Comparison of ENCODE assay signal across 26 cellular contexts in the genomic region with DNA sequence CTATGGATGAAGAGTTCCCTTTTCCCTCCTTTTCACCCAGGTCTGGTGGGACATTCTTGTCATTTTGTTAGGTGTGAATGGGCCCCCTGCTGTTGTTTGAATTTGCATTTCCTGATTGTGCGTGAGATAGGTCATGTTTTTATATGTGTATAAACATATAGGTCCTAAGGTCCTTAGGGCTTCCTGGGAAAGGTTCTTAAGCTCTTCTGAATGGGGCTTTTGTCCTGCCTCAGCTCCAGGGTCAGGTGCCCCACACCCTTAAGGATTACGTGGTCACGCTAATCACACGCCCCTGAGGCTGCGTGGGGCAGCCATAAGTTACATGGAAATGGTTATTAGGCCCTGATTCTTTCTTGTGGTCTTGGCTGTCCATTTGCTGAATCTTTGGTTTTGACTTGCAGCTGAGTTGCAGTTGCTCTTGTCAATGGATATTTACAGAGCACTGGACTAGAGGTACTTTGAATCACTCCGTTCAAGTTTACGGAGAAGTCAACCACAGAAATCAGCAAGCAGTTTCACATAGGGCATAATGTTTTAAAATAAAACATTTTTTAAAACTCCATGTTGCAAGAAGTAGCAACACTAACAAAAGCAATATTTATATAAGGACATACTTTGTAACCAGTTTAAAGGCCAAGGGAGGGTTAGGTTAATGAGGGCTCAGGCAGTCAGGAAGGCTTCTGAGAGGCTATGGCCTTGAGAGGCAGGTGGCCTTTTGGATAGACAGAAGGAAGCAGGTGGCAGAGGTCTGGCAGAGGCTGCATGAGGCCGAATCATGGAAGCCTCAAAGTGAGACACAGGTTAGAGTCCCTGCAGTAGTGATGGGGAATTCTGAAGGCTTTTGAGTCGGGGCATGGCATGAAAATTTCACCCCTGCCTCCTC. TPM values are rescaled to one million over a fixed set of nuclear protein-coding genes. Genes with fewer than 3 reads are reported as not detected.
DNase-seq lines count a peak whose midpoint lies in the region; ATAC-seq, FAIRE-seq and TF ChIP-seq lines count a peak whose summit lies in the region.
"Had no signal": no experiment of that assay in that cellular context is flagged by ENCODE, and none has a peak within 500 bp of the region (broad histone marks: within the 10 kb centered on the region; RNA-seq: fewer than 3 reads in every experiment).

No MANE protein-coding gene starts in this region.

- H3K23ac ChIP-seq in H1 (ENCODE audit: insufficient read length), result no peak overlapping the region

- 90% methylated on average over 9 of the region's 9 CpGs; no CpG with 5 or more reads in 1 of the 2 experiments for WGBS in H1 (ENCODE audit: extremely low coverage in 1 of 2, insufficient coverage in 1 of 2, insufficient read length in 1 of 2, insufficient replicate concordance in 2 of 2, low coverage in 1 of 2, low lambda C conversion rate in 2 of 2, missing lambda C conversion rate in 1 of 2), 2 experiments
- WGBS in tibial nerve, 2 donors, result 78 to 84% methylated on average over 9 of the region's 9 CpGs

- H2BK20ac ChIP-seq in H1 (ENCODE audit: low read length), result no peak overlapping the region

- H3K27ac ChIP-seq in H1 (ENCODE audit: low read depth, low read length) (no peak overlapping the region), tibial nerve (no peak overlapping the region)
- H3K27ac ChIP-seq: lower lobe of right lung, RWPE1, upper lobe of right lung, VCaP had no signal

- intact Hi-C loops in mucosa of descending colon (cut with DNase I, micrococcal nuclease), result no loop called here

- H3K36me3 ChIP-seq in H1 (ENCODE audit: control insufficient read depth in 2 of 4, insufficient read depth in 4 of 4, low read length in 3 of 4), result peaks cover 2 to 12% (median 8%) of the 10 kb centered on the region in 4 experiments; a peak in 6 of 8 replicates
- H3K36me3 ChIP-seq in mucosa of descending colon (ENCODE audit: low read depth), result no peaks in the 10 kb centered on the region
- no peaks in the 10 kb centered on the region for H3K36me3 ChIP-seq in tibial nerve
- H3K36me3 ChIP-seq: lower lobe of right lung, upper lobe of right lung had no signal

- H2BK15ac ChIP-seq in H1 (ENCODE audit: low read length), result no peak overlapping the region

- H3K4me2 ChIP-seq in H1 (ENCODE audit: insufficient read depth in 1 of 2, low read depth in 2 of 2, low read length in 2 of 2), result no peak overlapping the region

- H3K27me3 ChIP-seq in H1 (replicated peaks in 1 of 4; ENCODE audit: control insufficient read depth in 3 of 4, extremely low read depth in 1 of 4, insufficient read depth in 3 of 4, low read length in 3 of 4) (no peaks in the 10 kb centered on the region), tibial nerve (no peaks in the 10 kb centered on the region)
- H3K27me3 ChIP-seq: upper lobe of right lung had no signal

- H3K4ac ChIP-seq in H1 (replicated peaks; ENCODE audit: insufficient read length, low read depth, low read length), result no peak overlapping the region

- H3K23me2 ChIP-seq in H1 (ENCODE audit: low read depth, low read length), result no peaks in the 10 kb centered on the region; the same call in 1 of the 2 replicates

- POLR2A ChIA-PET in H1 (lab: Charles Lee; ENCODE audit: partially characterized antibody), result no interaction called here

- no peak overlapping the region for H2BK12ac ChIP-seq in H1 (ENCODE audit: low read depth, low read length)

- peaks cover 0 to 3% of the 10 kb centered on the region in 2 experiments for H4K20me1 ChIP-seq in H1 (replicated peaks in 1 of 2; ENCODE audit: control insufficient read depth in 1 of 2, insufficient read depth in 2 of 2, low read length in 2 of 2)

- no peak overlapping the region for H2BK120ac ChIP-seq in H1 (replicated peaks; ENCODE audit: low read depth, low read length)

- H3K79me1 ChIP-seq in H1 (ENCODE audit: low read depth, low read length), result no peaks in the 10 kb centered on the region

- no peak for FAIRE-seq in H1 (lab: Jason Lieb, UNC)
- no peak for FAIRE-seq in D721Med (lab: Jason Lieb, UNC)
- FAIRE-seq: endometrium, GM12878, K562, keratinocyte had no signal

- no peak overlapping the region for H3K14ac ChIP-seq in H1 (ENCODE audit: insufficient read length)

- H2AK5ac ChIP-seq in H1 (ENCODE audit: low read depth, low read length), result no peak overlapping the region

- in situ Hi-C loops in G401 (cut with HindIII; ENCODE audit: low sequenced_read_pairs), result no loop called here

- TF ChIP-seq POLR2A in H1 (IDR thresholded peaks at IDR 0.05; ENCODE audit: control extremely low read depth in 1 of 2, low read depth in 2 of 2, low read length in 2 of 2) (no peak), tibial nerve (IDR thresholded peaks at IDR 0.05) (no peak)

- H3K4me3 ChIP-seq in H1 (ENCODE audit: extremely low read depth in 1 of 4, insufficient read depth in 2 of 4, low read depth in 3 of 4, low read length in 4 of 4), result no peak overlapping the region
- no peak overlapping the region for H3K4me3 ChIP-seq in mucosa of descending colon
- no peak overlapping the region for H3K4me3 ChIP-seq in tibial nerve
- H3K4me3 ChIP-seq: GM12878, K562, lower lobe of right lung, upper lobe of right lung had no signal

- TF ChIP-seq EP300 in H1 (IDR thresholded peaks at IDR 0.05; ENCODE audit: borderline replicate concordance in 1 of 2, low read depth in 2 of 2, low read length in 2 of 2), result no peak
- TF ChIP-seq EP300 in tibial nerve (IDR thresholded peaks at IDR 0.05), result no peak

- no peak overlapping the region for H3K9ac ChIP-seq in H1 (replicated peaks in 1 of 4; ENCODE audit: extremely low read depth in 1 of 4, low read depth in 3 of 4, low read length in 3 of 4)

- no peak for TF ChIP-seq RAD21 in H1 (IDR thresholded peaks at IDR 0.05 in 1 of 2, conservative IDR thresholded peaks at IDR 0.05 in 1 of 2; ENCODE audit: low read depth in 2 of 2, low read length in 2 of 2)

- no peak overlapping the region for H2AFZ ChIP-seq in H1 (ENCODE audit: low read length)

- no peak overlapping the region for H3K56ac ChIP-seq in H1 (replicated peaks; ENCODE audit: insufficient read length, low read depth, low read length)

- no peak overlapping the region for H4K91ac ChIP-seq in H1 (replicated peaks; ENCODE audit: insufficient read length, low read length)

- H2BK5ac ChIP-seq in H1 (ENCODE audit: low read depth, low read length), result no peak overlapping the region

- CTCF ChIA-PET in H1 (lab: Charles Lee; ENCODE audit: partially characterized antibody), result interaction anchor here (1.1 kb wide), 1 partner anchor 75 kb away, joined by 3 read pairs; no protein-coding TSS in a partner anchor

- peak; percentile 49 for ATAC-seq in mucosa of descending colon
- ATAC-seq: activated T-cell treated with anti-CD3 and anti-CD28 coated beads, Interleukin-2, amount 50 U/mL, for 72 hours; GM12878; HCT116; K562; lower lobe of right lung; upper lobe of right lung had no signal

- peak; percentile 68 for DNase-seq in G401 (ENCODE audit: low spot score)
- peak; percentile 67 for DNase-seq in LoVo (ENCODE audit: low spot score)
- no peak for DNase-seq in H1 (ENCODE audit: low read depth in 1 of 2, low spot score in 2 of 2)
- peak in 1 of 3 donors; percentile 40 for DNase-seq in mucosa of descending colon
- no peak for DNase-seq in activated T-cell treated with anti-CD3 and anti-CD28 coated beads, Interleukin-2, amount 50 U/mL, for 1 hour
- no peak for DNase-seq in activated effector memory CD4-positive, alpha-beta T cell treated with Interleukin-2 at 50 U/mL for 16 hours
- no peak for DNase-seq in tibial nerve (ENCODE audit: low spot score in 2 of 2)
- DNase-seq in D721Med (ENCODE audit: insufficient read length, low spot score), result no peak
- DNase-seq: activated CD4-positive, alpha-beta T cell treated with anti-CD3 and anti-CD28 coated beads, Interleukin-2, amount 10 ng/mL, durations not matched to agents 24 days and 14 days; activated naive CD4-positive, alpha-beta T cell treated with anti-CD3 and anti-CD28 coated beads, Interleukin-2, amount 10 ng/mL, durations not matched to agents 7 days and 5 days; activated T-cell treated with anti-CD3 and anti-CD28 coated beads, Interleukin-2, amount 50 U/mL, for 72 hours; amygdala; COR-L47; DMS79; lower lobe of right lung; NCI-H1417 treated with DMSO at 0.1 percent for 48 hours; NCI-H2171 treated with DMSO at 0.1 percent for 48 hours; nucleus accumbens; upper lobe of right lung had no signal

- H3K9me3 ChIP-seq in H1 (ENCODE audit: insufficient read depth in 2 of 2, low read depth in 1 of 2, low read length in 1 of 2), result no peaks in the 10 kb centered on the region
- H3K9me3 ChIP-seq in mucosa of descending colon, result no peaks in the 10 kb centered on the region
- H3K9me3 ChIP-seq in tibial nerve, result no peaks in the 10 kb centered on the region
- H3K9me3 ChIP-seq: lower lobe of right lung, upper lobe of right lung had no signal

- H3K18ac ChIP-seq in H1 (ENCODE audit: extremely low read depth, low read length), result no peak overlapping the region

- H3K79me2 ChIP-seq in H1 (ENCODE audit: control insufficient read depth in 1 of 2, insufficient read depth in 2 of 2, low read length in 2 of 2), result no peaks in the 10 kb centered on the region

- no peak for TF ChIP-seq CTCF in H1 (IDR thresholded peaks at IDR 0.05; ENCODE audit: control extremely low read depth in 1 of 3, insufficient read depth in 1 of 3, low read depth in 1 of 3, low read length in 3 of 3)
- no peak for TF ChIP-seq CTCF in mucosa of descending colon (IDR thresholded peaks at IDR 0.05)
- no peak for TF ChIP-seq CTCF in tibial nerve (IDR thresholded peaks at IDR 0.05)
- TF ChIP-seq CTCF in D721Med (IDR thresholded peaks at IDR 0.05; ENCODE audit: insufficient read depth, missing control alignments), result no peak

- no peak overlapping the region for H4K5ac ChIP-seq in H1 (ENCODE audit: insufficient read length, low read depth, low read length)

- no peak overlapping the region for H4K8ac ChIP-seq in H1 (ENCODE audit: extremely low read depth, insufficient read depth, low read length)

- peaks cover 0 to 7% (median 3%) of the 10 kb centered on the region in 4 experiments; a peak in 1 of 7 replicates for H3K4me1 ChIP-seq in H1 (replicated peaks in 1 of 4; ENCODE audit: control insufficient read depth in 3 of 4, insufficient read depth in 4 of 4, low read length in 3 of 4)
- peaks cover 21% of the 10 kb centered on the region for H3K4me1 ChIP-seq in mucosa of descending colon (ENCODE audit: low read depth)
- H3K4me1 ChIP-seq in tibial nerve, result no peaks in the 10 kb centered on the region
- H3K4me1 ChIP-seq: lower lobe of right lung, upper lobe of right lung had no signal

RNA-seq across cellular contexts. Expression of a gene that starts 24.2 kb away (rescaled TPM):
- total RNA-seq in G401 (2014; rRNA removed; shearing (Covaris generic)), result 9.0 and 15.0 TPM in 2 replicates
- total RNA-seq in H1 (2021; fragmentation: NEBNext Ultra II Directional; extraction: Animal tissue kit (Norgen Biotek cat#: 25700)), result 9.8 and 11.8 TPM in 2 replicates
- 8.3 and 9.2 TPM in 2 replicates for polyA plus RNA-seq in H1 (2011; rRNA removed)
- 9.2 TPM for polyA plus RNA-seq in H1 (2011; cell fraction: cytosol; rRNA removed)
- polyA plus RNA-seq in H1 (2011; cell fraction: nucleus; rRNA removed), result 12.6 TPM
- 9.5 to 11.9 TPM (median 9.9 TPM) in 4 replicates for polyA plus RNA-seq in H1 (2012, experiment 1 of 2)
- 2.6 TPM for polyA plus RNA-seq in H1 (2012, experiment 2 of 2)
- polyA plus RNA-seq in H1 (2013, experiment 1 of 2), result 11.7 TPM
- 13.4 TPM for polyA plus RNA-seq in H1 (2013, experiment 2 of 2)
- polyA minus RNA-seq in H1 (2011; rRNA and poly(A)+ RNA removed), result 21.1 and 36.4 TPM in 2 replicates
- 8.1 TPM for polyA minus RNA-seq in H1 (2011; cell fraction: cytosol; rRNA and poly(A)+ RNA removed)
- polyA minus RNA-seq in H1 (2011; cell fraction: nucleus; rRNA and poly(A)+ RNA removed), result 14.5 TPM
- total RNA-seq in mucosa of descending colon, result 10 to 100 TPM; 13.3 to 42.0 (median 13.8) TPM
- under 1 TPM in 2 of 4 donors, not detected in 2; 0.39 to 0.44 TPM for total RNA-seq in tibial nerve

Comparison
In these comparisons a context has a peak if more than half of its experiments do, and no peak if none do; other contexts are left out.
1. DNase-seq: peak in G401 (single experiment) and LoVo (single experiment); none in H1 (0 of 2), activated T-cell treated with anti-CD3 and anti-CD28 coated beads, Interleukin-2, amount 50 U/mL, for 1 hour (single experiment), activated effector memory CD4-positive, alpha-beta T cell treated with Interleukin-2 at 50 U/mL for 16 hours (single experiment), tibial nerve (0 of 2) and D721Med (single experiment).